ENCODE assay signal across 27 cellular contexts in genomic region chr2:174227748-174228147, GRCh38. TPM values are rescaled to one million over a fixed set of nuclear protein-coding genes. Genes with fewer than 3 reads are reported as not detected.
DNase-seq lines count a peak whose midpoint lies in the region; ATAC-seq, FAIRE-seq and TF ChIP-seq lines count a peak whose summit lies in the region.
"Had no signal": no experiment of that assay in that cellular context is flagged by ENCODE, and none has a peak within 500 bp of the region (broad histone marks: within the 10 kb centered on the region; RNA-seq: fewer than 3 reads in every experiment).

No MANE protein-coding gene starts in this region.

- POLR2A ChIA-PET in HepG2 (lab: Yijun Ruan, JAX): no interaction called here
- POLR2A ChIA-PET in K562 (lab: Yijun Ruan, JAX): no interaction called here

- ATAC-seq in HepG2 (no peak), right lobe of liver (no peak), K562 (no peak)
- ATAC-seq: GM12878 had no signal

- CTCF ChIA-PET in HepG2 (lab: Yijun Ruan, JAX; ENCODE audit: low intra/inter-chr PET ratio, low total read pairs): no interaction called here
- CTCF ChIA-PET in K562 (lab: Yijun Ruan, JAX; ENCODE audit: low intra/inter-chr PET ratio): no interaction called here

- H3K4me2 ChIP-seq in HepG2 (ENCODE audit: low read depth, low read length) (no peak overlapping the region), K562 (ENCODE audit: insufficient read depth, low read length) (no peak overlapping the region), Karpas-422 (ENCODE audit: low read depth, low read length, poor library complexity, severe bottlenecking) (no peak overlapping the region)
- H3K4me2 ChIP-seq: BLaER1 had no signal

- H3K27ac Mint-ChIP-seq in endothelial cell (ENCODE audit: unreplicated experiment): peak overlapping the region; percentile 1
- H3K27ac Mint-ChIP-seq: CD14-positive monocyte; CD4-positive, alpha-beta memory T cell; CD4-positive, CD25-positive, alpha-beta regulatory T cell; CD8-positive, alpha-beta memory T cell had no signal

- H3K36me3 ChIP-seq in HepG2 (replicated peaks in 1 of 2; ENCODE audit: control insufficient read depth in 1 of 2, insufficient read depth in 2 of 2, low read length in 2 of 2) (peaks cover 10 to 54% of the 10 kb centered on the region in 2 experiments), right lobe of liver (peaks cover 0 to 2% (median 0%) of the 10 kb centered on the region in 4 donors), K562 (ENCODE audit: control insufficient read depth, insufficient read depth, low read length) (peaks cover 62% of the 10 kb centered on the region; the same call in 2 of the 3 replicates), Karpas-422 (ENCODE audit: insufficient read depth, low read length) (peaks cover 31% of the 10 kb centered on the region)
- H3K36me3 ChIP-seq: BE2C had no signal

- no peaks in the 10 kb centered on the region for H3K27me3 ChIP-seq in HepG2 (ENCODE audit: control insufficient read depth in 1 of 2, insufficient read depth in 2 of 2, low read length in 2 of 2)
- no peaks in the 10 kb centered on the region for H3K27me3 ChIP-seq in right lobe of liver
- no peaks in the 10 kb centered on the region for H3K27me3 ChIP-seq in K562 (ENCODE audit: control insufficient read depth in 2 of 2, insufficient read depth in 2 of 2, low read length in 2 of 2)
- no peaks in the 10 kb centered on the region for H3K27me3 ChIP-seq in Karpas-422 (ENCODE audit: low read length)
- H3K27me3 ChIP-seq: BE2C, BLaER1 had no signal

- H2AFZ ChIP-seq in HepG2 (ENCODE audit: low read length): no peak overlapping the region
- no peak overlapping the region for H2AFZ ChIP-seq in K562 (ENCODE audit: low read depth, low read length)
- no peak overlapping the region for H2AFZ ChIP-seq in Karpas-422 (ENCODE audit: low read length)

- no peak for DNase-seq in HepG2 (ENCODE audit: low spot score)
- no peak for DNase-seq in right lobe of liver
- no peak for DNase-seq in K562 (ENCODE audit: extremely low read depth in 1 of 4, low spot score in 3 of 4)
- DNase-seq in endothelial cell (ENCODE audit: low spot score): no peak
- no peak for DNase-seq in midbrain (lab: John Stamatoyannopoulos, UW)
- DNase-seq in Karpas-422: no peak
- no peak for DNase-seq in NK-92 treated with Interleukin-12 subunit alpha and Interleukin-12 subunit beta, amount 100 ng/mL, for 24 hours (lab: John Stamatoyannopoulos, UW)
- DNase-seq: 8988T; ACHN; BE2C; C1 segment of cervical spinal cord; CD4-positive, alpha-beta memory T cell; CD4-positive, CD25-positive, alpha-beta regulatory T cell; CD8-positive, alpha-beta memory T cell; COR-L47; DMS 273 treated with DMSO at 0.1 percent for 48 hours; DMS153; DMS53; DMS79; DND-41; EL; GDM1 had no signal

- H3K9ac ChIP-seq in HepG2 (ENCODE audit: insufficient read depth, low read depth, low read length): no peak overlapping the region
- no peak overlapping the region for H3K9ac ChIP-seq in K562 (ENCODE audit: insufficient read depth in 1 of 2, low read depth in 2 of 2, low read length in 2 of 2)
- H3K9ac ChIP-seq in Karpas-422 (ENCODE audit: low read length): no peak overlapping the region
- H3K9ac ChIP-seq: BLaER1 had no signal

- no peaks in the 10 kb centered on the region for H3K27me3 Mint-ChIP-seq in endothelial cell (ENCODE audit: unreplicated experiment)
- H3K27me3 Mint-ChIP-seq: CD4-positive, alpha-beta memory T cell; CD4-positive, CD25-positive, alpha-beta regulatory T cell; CD8-positive, alpha-beta memory T cell had no signal

- H3K4me1 ChIP-seq in HepG2 (ENCODE audit: insufficient read depth, low read length) (peaks cover 14% of the 10 kb centered on the region), right lobe of liver (peaks cover 0 to 7% (median 0%) of the 10 kb centered on the region in 4 donors), K562 (replicated peaks in 1 of 2; ENCODE audit: control insufficient read depth in 2 of 2, insufficient read depth in 2 of 2, low read length in 2 of 2) (peaks cover 5 to 11% of the 10 kb centered on the region in 2 experiments; a peak in 3 of 5 replicates), Karpas-422 (ENCODE audit: low read length) (peaks cover 31% of the 10 kb centered on the region)
- H3K4me1 ChIP-seq: BE2C had no signal

- TF ChIP-seq POLR2A in HepG2 (IDR thresholded peaks at IDR 0.05; ENCODE audit: insufficient read depth in 1 of 2, low read depth in 2 of 2, low read length in 2 of 2) (no peak), right lobe of liver (IDR thresholded peaks at IDR 0.05) (no peak), K562 (conservative IDR thresholded peaks at IDR 0.05) (no peak)

- in situ Hi-C loops in HepG2 (cut with HindIII; ENCODE audit: extremely low pct_ligation_motif_present, low pct_unique_long_range_greater_than_20kb) (no loop called here), K562 (cut with MboI) (no loop called here)

- peaks cover 6% of the 10 kb centered on the region for H3K4me1 Mint-ChIP-seq in endothelial cell (ENCODE audit: unreplicated experiment)

- no peaks in the 10 kb centered on the region for H3K9me1 ChIP-seq in K562 (ENCODE audit: control insufficient read depth, insufficient read depth, low read length)

- TF ChIP-seq EP300 in HepG2 (IDR thresholded peaks at IDR 0.05; ENCODE audit: low read depth in 2 of 2, low read length in 2 of 2) (no peak), HepG2 (CRISPR knock-in tag; IDR thresholded peaks at IDR 0.05; ENCODE audit: borderline replicate concordance) (no peak), K562 (IDR thresholded peaks at IDR 0.05; ENCODE audit: low read length) (no peak)

- TF ChIP-seq RAD21 in HepG2 (CRISPR knock-in tag; IDR thresholded peaks at IDR 0.05) (no peak), K562 (CRISPR knock-in tag; conservative IDR thresholded peaks at IDR 0.05 in 1 of 2, IDR thresholded peaks at IDR 0.05 in 1 of 2) (no peak)

- H3K36me3 Mint-ChIP-seq in endothelial cell (ENCODE audit: low read depth, unreplicated experiment): peaks cover 4% of the 10 kb centered on the region

- WGBS in HepG2 (ENCODE audit: low lambda C conversion rate): 98% methylated on average over 1 of the region's 1 CpG
- WGBS in right lobe of liver (ENCODE audit: insufficient coverage, low coverage, low lambda C conversion rate, missing lambda C conversion rate): 93% methylated on average over 1 of the region's 1 CpG
- 85% methylated on average over 1 of the region's 1 CpG for WGBS in K562 (ENCODE audit: insufficient coverage, low coverage, missing lambda C conversion rate)

- peaks cover 13% of the 10 kb centered on the region for H4K20me1 ChIP-seq in HepG2 (ENCODE audit: insufficient read depth, low read length)
- H4K20me1 ChIP-seq in K562 (replicated peaks; ENCODE audit: control insufficient read depth, insufficient read depth, low read length): peaks cover 8% of the 10 kb centered on the region; the same call in 1 of the 2 replicates
- no peaks in the 10 kb centered on the region; the same call in 1 of the 2 replicates for H4K20me1 ChIP-seq in Karpas-422 (ENCODE audit: insufficient read depth, low read depth, low read length)

- TF ChIP-seq CTCF in HepG2 (CRISPR knock-in tag; IDR thresholded peaks at IDR 0.05) (no peak), right lobe of liver (IDR thresholded peaks at IDR 0.05) (no peak), K562 (IDR thresholded peaks at IDR 0.05 in 2 of 3, conservative IDR thresholded peaks at IDR 0.05 in 1 of 3; ENCODE audit: insufficient read depth in 2 of 3, low read depth in 1 of 3, low read length in 3 of 3) (no peak), endothelial cell (IDR thresholded peaks at IDR 0.05; ENCODE audit: unreplicated experiment) (no peak)

- intact Hi-C loops in HepG2 (cut with micrococcal nuclease; ENCODE audit: unreplicated experiment) (no loop called here), right lobe of liver (cut with DNase I) (no loop called here), K562 (cut with micrococcal nuclease) (no loop called here)

- BruUV-seq in HepG2 (replicated peaks; lab: Mats Ljungman, UMichigan) (no TSS peak), K562 (replicated peaks; lab: Mats Ljungman, UMichigan) (no TSS peak)

- no peak overlapping the region for H3K27ac ChIP-seq in HepG2 (ENCODE audit: extremely low read length, insufficient read depth, low read length)
- no peak overlapping the region for H3K27ac ChIP-seq in right lobe of liver
- no peak overlapping the region for H3K27ac ChIP-seq in K562 (ENCODE audit: extremely low read depth, low read depth, low read length)
- H3K27ac ChIP-seq in Karpas-422 (ENCODE audit: low read length): no peak overlapping the region
- H3K27ac ChIP-seq: BLaER1 had no signal

- H3K79me2 ChIP-seq in HepG2 (ENCODE audit: insufficient read depth, low read length) (peaks cover 54% of the 10 kb centered on the region), K562 (ENCODE audit: control insufficient read depth, insufficient read depth, low read length) (peaks cover 67% of the 10 kb centered on the region), Karpas-422 (ENCODE audit: low read length) (peaks cover 85% of the 10 kb centered on the region)

- no peaks in the 10 kb centered on the region for H3K9me3 Mint-ChIP-seq in endothelial cell (ENCODE audit: unreplicated experiment)
- H3K9me3 Mint-ChIP-seq: CD4-positive, alpha-beta memory T cell; CD4-positive, CD25-positive, alpha-beta regulatory T cell; CD8-positive, alpha-beta memory T cell had no signal

- H3K9me3 ChIP-seq in HepG2 (ENCODE audit: low read length): no peaks in the 10 kb centered on the region
- no peaks in the 10 kb centered on the region for H3K9me3 ChIP-seq in right lobe of liver
- no peaks in the 10 kb centered on the region for H3K9me3 ChIP-seq in K562 (replicated peaks; ENCODE audit: control insufficient read depth, insufficient read depth, low read depth, low read length)
- H3K9me3 ChIP-seq in Karpas-422 (ENCODE audit: low read length): no peaks in the 10 kb centered on the region
- H3K9me3 ChIP-seq: BE2C had no signal

- FAIRE-seq in HepG2 (lab: Jason Lieb, UNC) (no peak), K562 (lab: Jason Lieb, UNC) (no peak)
- FAIRE-seq: GM12878, GM12892, GM18507 had no signal

- H3K4me3 Mint-ChIP-seq in endothelial cell (ENCODE audit: unreplicated experiment): no peak overlapping the region
- H3K4me3 Mint-ChIP-seq: CD14-positive monocyte; CD4-positive, alpha-beta memory T cell; CD4-positive, CD25-positive, alpha-beta regulatory T cell; CD8-positive, alpha-beta memory T cell had no signal

- no peaks in the 10 kb centered on the region for H3K9me2 ChIP-seq in Karpas-422 (replicated peaks; ENCODE audit: insufficient read depth, low read length)

- H3K4me3 ChIP-seq in HepG2 (replicated peaks in 1 of 3; ENCODE audit: insufficient read depth in 1 of 3, low read depth in 2 of 3, low read length in 3 of 3) (no peak overlapping the region), right lobe of liver (no peak overlapping the region), K562 (no peak overlapping the region), Karpas-422 (ENCODE audit: low read length) (no peak overlapping the region)
- H3K4me3 ChIP-seq: BLaER1, GM12878 had no signal

RNA-seq across cellular contexts. Expression of gene OLA1, which starts 20.6 kb away (rescaled TPM):
- total RNA-seq in HepG2 (2016; rRNA removed; fragmentation: Illumina TruSeq; extraction: Trizol): 241 and 333 TPM in 2 replicates
- 129 and 154 TPM in 2 replicates for total RNA-seq in HepG2 (2016; cell fraction: cytosol; rRNA removed; fragmentation: Illumina TruSeq; extraction: Trizol; ENCODE audit: low read depth)
- total RNA-seq in HepG2 (2016; cell fraction: insoluble cytoplasmic fraction; rRNA removed; fragmentation: Illumina TruSeq; extraction: Trizol): 236 and 332 TPM in 2 replicates
- total RNA-seq in HepG2 (2016; cell fraction: membrane; rRNA removed; fragmentation: Illumina TruSeq; extraction: Trizol): 251 and 284 TPM in 2 replicates
- 155 and 160 TPM in 2 replicates for total RNA-seq in HepG2 (2016; cell fraction: nucleus; rRNA removed; fragmentation: Illumina TruSeq; extraction: Trizol)
- polyA plus RNA-seq in HepG2 (2011; rRNA removed): 97.6 and 153 TPM in 2 replicates
- 54.9 and 92.9 TPM in 2 replicates for polyA plus RNA-seq in HepG2 (2011; cell fraction: cytosol; rRNA removed)
- 22.4 and 30.1 TPM in 2 replicates for polyA plus RNA-seq in HepG2 (2011; cell fraction: nucleus; rRNA removed)
- polyA plus RNA-seq in HepG2 (2012): 253 and 333 TPM in 2 replicates
- polyA plus RNA-seq in HepG2 (2016; cell fraction: cytosol; fragmentation: Illumina TruSeq; extraction: Trizol; ENCODE audit: low read depth): 221 and 228 TPM in 2 replicates
- 393 and 400 TPM in 2 replicates for polyA plus RNA-seq in HepG2 (2016; cell fraction: insoluble cytoplasmic fraction; fragmentation: Illumina TruSeq; extraction: Trizol; ENCODE audit: low read depth)
- polyA plus RNA-seq in HepG2 (2016; cell fraction: membrane; fragmentation: Illumina TruSeq; extraction: Trizol; ENCODE audit: low read depth): 292 and 328 TPM in 2 replicates
- 155 and 159 TPM in 2 replicates for polyA plus RNA-seq in HepG2 (2016; cell fraction: nucleus; fragmentation: Illumina TruSeq; extraction: Trizol; ENCODE audit: insufficient read depth, low read depth)
- polyA minus RNA-seq in HepG2 (2011; rRNA and poly(A)+ RNA removed; ENCODE audit: low replicate concordance): 24.6 and 35.4 TPM in 2 replicates
- 67.6 and 77.8 TPM in 2 replicates for polyA minus RNA-seq in HepG2 (2011; cell fraction: cytosol; rRNA and poly(A)+ RNA removed)
- 116 and 148 TPM in 2 replicates for polyA minus RNA-seq in HepG2 (2011; cell fraction: nucleus; rRNA and poly(A)+ RNA removed)
- total RNA-seq in right lobe of liver: 10 to 100 TPM; 22.2 to 60.8 (median 38.6) TPM
- total RNA-seq in K562 (2011; cell fraction: chromatin; rRNA removed; ENCODE audit: low replicate concordance): 45.3 and 93.0 TPM in 2 replicates
- 23.7 and 26.2 TPM in 2 replicates for total RNA-seq in K562 (2011; cell fraction: nucleolus; rRNA removed)
- total RNA-seq in K562 (2011; cell fraction: nucleoplasm; rRNA removed): 50.8 and 59.4 TPM in 2 replicates
- 196 and 225 TPM in 2 replicates for total RNA-seq in K562 (2014; rRNA removed)
- 264 and 282 TPM in 2 replicates for total RNA-seq in K562 (2014; rRNA removed; fragmentation: Illumina TruSeq; extraction: Trizol)
- 205 and 225 TPM in 2 replicates for total RNA-seq in K562 (2015; rRNA removed; fragmentation: Illumina TruSeq; extraction: Trizol)
- total RNA-seq in K562 (2021): 207 and 216 TPM in 2 replicates
- 272 and 334 TPM in 2 replicates for polyA plus RNA-seq in K562 (2011; rRNA removed)
- polyA plus RNA-seq in K562 (2011; cell fraction: cytosol; rRNA removed): 27.0 and 94.9 TPM in 2 replicates
- 31.0 and 71.1 TPM in 2 replicates for polyA plus RNA-seq in K562 (2011; cell fraction: nucleus; rRNA removed)
- polyA plus RNA-seq in K562 (2012): 242 and 284 TPM in 2 replicates
- 293 and 353 TPM in 2 replicates for polyA plus RNA-seq in K562 (2014; fragmentation: Illumina TruSeq; extraction: Trizol)
- polyA plus RNA-seq in K562 (2014; fragmentation: Nextera tagmentation; extraction: Ambion mirVana): 100 to 1,000 TPM; 208 to 222 TPM
- polyA plus RNA-seq in K562 (2014; rRNA removed): 270 and 272 TPM in 2 replicates
- polyA minus RNA-seq in K562 (2011; rRNA and poly(A)+ RNA removed): 313 and 366 TPM in 2 replicates
- 79.3 and 86.3 TPM in 2 replicates for polyA minus RNA-seq in K562 (2011; cell fraction: cytosol; rRNA and poly(A)+ RNA removed)
- polyA minus RNA-seq in K562 (2011; cell fraction: nucleus; rRNA and poly(A)+ RNA removed): 38.4 and 88.7 TPM in 2 replicates
- 105 TPM for total RNA-seq in endothelial cell (ENCODE audit: unreplicated experiment)
- total RNA-seq in Karpas-422 (2014; rRNA removed; shearing (Covaris generic); ENCODE audit: low replicate concordance): 126 and 134 TPM in 2 replicates

Comparison
In these comparisons a context has a peak if more than half of its experiments do, and no peak if none do; other contexts are left out.
1. Of the 241 proteins assayed by ChIP-seq in both HepG2 and K562: peak only in HepG2: MAFK; only in K562: KDM1A; in both: none; in neither: 239.